Comparison of ENCODE assay signal across 8 cellular contexts in genomic region chr9:1018121-1018520, GRCh38. TPM values are rescaled to one million over a fixed set of nuclear protein-coding genes. Genes with fewer than 3 reads are reported as not detected.
DNase-seq lines count a peak whose midpoint lies in the region; ATAC-seq lines count a peak whose summit lies in the region.

No MANE protein-coding gene starts in this region.

- in situ Hi-C loops in KBM-7 (cut with MboI; ENCODE audit: low pct_unique_long_range_greater_than_20kb, low sequenced_read_pairs): no loop called here

- DNase-seq in ELR (ENCODE audit: low read depth): peak; percentile 20
- peak; percentile 43 for DNase-seq in KBM-7
- DNase-seq in activated CD4-positive, alpha-beta T cell treated with anti-CD3 and anti-CD28 coated beads, Interleukin-2, amount 50 U/mL, for 1 hour: peak; percentile 15
- peak; percentile 38 for DNase-seq in myocyte (ENCODE audit: low read depth)
- DNase-seq in amniotic stem cell (lab: John Stamatoyannopoulos, UW): no peak

- ATAC-seq in GM21825 (IDR thresholded peaks at IDR 0.05; ENCODE audit: unreplicated experiment): no peak
- ATAC-seq in HG03175 (IDR thresholded peaks at IDR 0.05; ENCODE audit: unreplicated experiment): no peak
- ATAC-seq in GM21786 (IDR thresholded peaks at IDR 0.05; ENCODE audit: unreplicated experiment): no peak

RNA-seq across cellular contexts. Expression of gene DMRT2, which starts 32.0 kb away (rescaled TPM):
- not detected in 2 replicates for total RNA-seq in myocyte
- polyA plus RNA-seq in myocyte (2012): 0.05 TPM

RNA-seq across cellular contexts. Expression of gene DMRT3, which starts 41.7 kb away (rescaled TPM):
- not detected in 2 replicates for total RNA-seq in myocyte
- not detected for polyA plus RNA-seq in myocyte (2012)
